11 cellular contexts compared by ENCODE assay signal in the genomic region with DNA sequence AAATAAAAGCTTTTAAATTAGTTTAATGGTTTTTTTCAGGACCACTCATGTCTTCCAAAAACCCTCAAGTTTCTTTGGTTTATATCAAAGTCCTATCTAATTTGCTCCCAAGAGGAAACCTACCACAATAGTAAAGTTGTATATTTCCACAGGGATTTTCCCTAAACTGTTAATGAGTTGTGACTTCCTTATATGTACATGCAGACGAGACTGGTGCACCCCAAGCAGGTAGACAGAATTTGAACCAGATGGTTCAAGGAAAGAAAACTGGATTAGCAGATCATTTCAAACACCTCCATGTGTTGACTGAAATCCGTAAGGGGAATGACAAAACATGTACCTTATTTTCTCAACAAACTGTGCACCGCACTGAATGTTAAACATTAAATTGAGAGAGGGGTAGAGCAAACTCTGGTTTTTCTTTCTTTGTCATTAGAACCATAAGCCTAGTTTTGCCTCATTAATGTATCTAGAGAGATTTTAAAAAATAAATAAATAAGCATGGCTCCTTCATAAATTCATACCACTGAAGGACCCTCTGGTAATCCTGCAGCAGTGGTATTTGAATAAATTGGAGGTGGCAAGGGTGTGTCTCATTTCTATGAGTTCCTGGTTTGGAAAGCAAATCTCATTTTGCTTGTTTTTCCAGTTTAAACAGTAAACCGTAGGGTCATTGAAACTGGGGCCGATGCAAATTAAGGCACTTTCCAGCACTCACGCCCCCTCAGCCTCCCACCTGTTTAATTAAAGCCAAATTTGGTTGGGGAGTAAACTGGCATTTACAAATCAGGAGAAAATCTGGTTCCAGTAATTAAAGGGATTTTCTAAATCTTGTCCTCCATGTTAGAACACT.
"Had no signal": no experiment of that assay in that cellular context is flagged by ENCODE, and none has a peak within 500 bp of the region (broad histone marks: within the 10 kb centered on the region; RNA-seq: fewer than 3 reads in every experiment).

No MANE protein-coding gene starts in this region.

- H3K36me3 Mint-ChIP-seq: activated naive CD4-positive, alpha-beta T cell treated with anti-CD3 and anti-CD28 coated beads, Interleukin-2, amount 50 U/mL, for 72 hours had no signal

- H3K27me3 ChIP-seq: brain microvascular endothelial cell had no signal

- H3K27ac ChIP-seq: brain microvascular endothelial cell had no signal

- H3K36me3 ChIP-seq: brain microvascular endothelial cell had no signal

- H3K9me3 Mint-ChIP-seq: activated naive CD4-positive, alpha-beta T cell treated with anti-CD3 and anti-CD28 coated beads, Interleukin-2, amount 50 U/mL, for 72 hours; activated T-cell treated with anti-CD3 and anti-CD28 coated beads, Interleukin-2, amount 50 U/mL, for 24 hours; nephron progenitor cell had no signal

- H3K27ac Mint-ChIP-seq: activated naive CD4-positive, alpha-beta T cell treated with anti-CD3 and anti-CD28 coated beads, Interleukin-2, amount 50 U/mL, for 72 hours; activated T-cell treated with anti-CD3 and anti-CD28 coated beads, Interleukin-2, amount 50 U/mL, for 24 hours; nephron progenitor cell had no signal

- ATAC-seq: activated naive CD4-positive, alpha-beta T cell treated with anti-CD3 and anti-CD28 coated beads, Interleukin-2, amount 50 U/mL, for 72 hours; stimulated activated naive CD8-positive, alpha-beta T cell treated with anti-CD3 and anti-CD28 coated beads, Interleukin-15, Interleukin-2, amounts not matched to agents 100 U/mL and 50 U/mL, for 24 hours had no signal

- H3K4me3 Mint-ChIP-seq: activated T-cell treated with anti-CD3 and anti-CD28 coated beads, Interleukin-2, amount 50 U/mL, for 24 hours; nephron progenitor cell had no signal

- DNase-seq: activated effector memory CD4-positive, alpha-beta T cell treated with anti-CD3 and anti-CD28 coated beads, Interleukin-2, amount 50 U/mL, for 16 hours; activated T-cell treated with anti-CD3 and anti-CD28 coated beads, Interleukin-2, amount 50 U/mL, for 24 hours; amygdala; brain microvascular endothelial cell; hypothalamus; nephron progenitor cell; stimulated activated CD4-positive, alpha-beta T cell treated with anti-CD3 and anti-CD28 coated beads, Interleukin-4, amount 100 ng/mL, for 1 hour; stimulated activated CD8-positive, alpha-beta memory T cell treated with anti-CD3 and anti-CD28 coated beads, Interleukin-4, amount 100 ng/mL, for 48 hours; stimulated activated naive CD8-positive, alpha-beta T cell treated with anti-CD3 and anti-CD28 coated beads, Interleukin-15, Interleukin-2, amounts not matched to agents 100 U/mL and 50 U/mL, for 24 hours; T-helper 2 cell had no signal
